In the genomic region with DNA sequence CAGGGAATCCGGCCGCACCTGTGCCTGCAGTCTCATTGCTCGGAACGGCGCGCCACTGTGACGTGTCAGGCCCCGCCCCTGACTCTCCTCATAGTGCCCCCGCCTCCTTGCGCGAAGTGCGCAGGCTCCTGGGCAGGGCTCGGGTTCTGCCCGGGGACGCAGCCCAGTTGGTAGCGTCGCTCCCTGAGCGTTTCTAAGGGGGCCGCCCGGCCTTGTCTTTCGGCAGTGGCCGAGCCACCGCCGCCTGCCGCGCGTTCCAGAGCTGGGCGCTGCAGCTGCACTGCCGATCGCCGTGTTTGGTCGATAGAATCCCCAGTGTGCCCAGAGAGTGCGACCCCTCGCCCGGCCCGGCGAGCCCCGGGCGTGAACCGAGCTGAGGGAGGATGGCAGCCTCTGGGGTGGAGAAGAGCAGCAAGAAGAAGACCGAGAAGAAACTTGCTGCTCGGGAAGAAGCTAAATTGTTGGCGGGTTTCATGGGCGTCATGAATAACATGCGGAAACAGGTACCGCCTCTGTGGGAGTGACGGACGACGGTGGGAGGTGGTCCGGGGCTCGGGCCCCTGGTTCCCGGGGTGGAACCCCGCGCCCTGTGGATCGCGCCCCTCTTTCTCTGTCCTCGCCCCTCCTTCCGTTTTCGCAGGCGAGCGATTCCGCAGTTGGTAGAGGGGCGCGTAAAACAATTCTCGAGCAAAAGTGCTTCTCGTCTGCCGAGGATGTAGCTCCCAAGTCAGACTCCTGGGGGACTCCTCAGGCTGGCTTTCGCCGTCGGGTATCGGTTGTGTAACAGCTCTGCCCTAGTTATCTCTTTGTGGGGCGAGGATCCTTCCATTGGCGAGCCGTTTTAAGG, we compare ENCODE assay signal across 1 cellular context.
TF ChIP-seq lines count a peak whose summit lies in the region.

Gene KLHL7 (plus strand): TSS at position 142 of the 847 bp plus-strand sequence. CDS start 242 bp downstream, at position 384.

TF ChIP-seq in GM12878, 131 proteins besides CTCF, POLR2A, EP300 and RAD21 (continued from another document and continues in another):
- TF ChIP-seq CREM (IDR thresholded peaks at IDR 0.05; ENCODE audit: low read depth) (peak; percentile 98), EZH2 (IDR thresholded peaks at IDR 0.05; ENCODE audit: borderline replicate concordance, control insufficient read depth, low read depth, low read length) (no peak), TCF7 (IDR thresholded peaks at IDR 0.05; ENCODE audit: borderline replicate concordance) (no peak), ELK1 (IDR thresholded peaks at IDR 0.05; ENCODE audit: low read depth, low read length) (no peak), SMARCA5 (IDR thresholded peaks at IDR 0.05) (no peak), STAT3 (IDR thresholded peaks at IDR 0.05; ENCODE audit: low read depth, low read length) (no peak), CUX1 (IDR thresholded peaks at IDR 0.05; ENCODE audit: insufficient replicate concordance, low read depth, low read length) (no peak), RAD51 (IDR thresholded peaks at IDR 0.05) (no peak), ZBED1 (IDR thresholded peaks at IDR 0.05; ENCODE audit: borderline replicate concordance) (no peak), ATF2 (IDR thresholded peaks at IDR 0.05; ENCODE audit: low read length) (no peak), GABPA (IDR thresholded peaks at IDR 0.05; ENCODE audit: low read depth) (no peak), RBBP5 (conservative IDR thresholded peaks at IDR 0.05) (no peak), ETV6 (conservative IDR thresholded peaks at IDR 0.05 in 1 of 2, IDR thresholded peaks at IDR 0.05 in 1 of 2; ENCODE audit: borderline replicate concordance in 1 of 2, low read depth in 1 of 2) (no peak; a peak in 1 of 4 replicates), MEF2B (IDR thresholded peaks at IDR 0.05; ENCODE audit: partially characterized antibody, poor library complexity, severe bottlenecking) (no peak), SREBF2 (IDR thresholded peaks at IDR 0.05; ENCODE audit: low read length) (no peak), NR2C1 (IDR thresholded peaks at IDR 0.05) (no peak), IKZF2 (IDR thresholded peaks at IDR 0.05) (no peak; a peak in 1 of 4 replicates), BCLAF1 (IDR thresholded peaks at IDR 0.05) (no peak), HDAC6 (IDR thresholded peaks at IDR 0.05; ENCODE audit: unreplicated experiment) (no peak), ZSCAN29 (IDR thresholded peaks at IDR 0.05) (no peak), NFIC (IDR thresholded peaks at IDR 0.05; ENCODE audit: low read depth, low read length) (no peak), HDGF (IDR thresholded peaks at IDR 0.05) (no peak), JUNB (IDR thresholded peaks at IDR 0.05) (0 out of 2 replicates have a peak, but pooled peaks have one; percentile 5), E4F1 (IDR thresholded peaks at IDR 0.05; ENCODE audit: borderline replicate concordance, partially characterized antibody) (no peak), CBX5 (IDR thresholded peaks at IDR 0.05; ENCODE audit: low read depth) (no peak), FOXM1 (IDR thresholded peaks at IDR 0.05; ENCODE audit: low read depth, low read length) (no peak), SMAD1 (IDR thresholded peaks at IDR 0.05; ENCODE audit: low read depth, partially characterized antibody) (no peak), ZNF24 (IDR thresholded peaks at IDR 0.05) (no peak)
- TF ChIP-seq, protein P1, sequence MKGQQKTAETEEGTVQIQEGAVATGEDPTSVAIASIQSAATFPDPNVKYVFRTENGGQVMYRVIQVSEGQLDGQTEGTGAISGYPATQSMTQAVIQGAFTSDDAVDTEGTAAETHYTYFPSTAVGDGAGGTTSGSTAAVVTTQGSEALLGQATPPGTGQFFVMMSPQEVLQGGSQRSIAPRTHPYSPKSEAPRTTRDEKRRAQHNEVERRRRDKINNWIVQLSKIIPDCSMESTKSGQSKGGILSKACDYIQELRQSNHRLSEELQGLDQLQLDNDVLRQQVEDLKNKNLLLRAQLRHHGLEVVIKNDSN (IDR thresholded peaks at IDR 0.05; ENCODE audit: borderline replicate concordance, extremely low read length, insufficient read depth, low read depth, low read length), result no peak
- TF ChIP-seq, protein P2, sequence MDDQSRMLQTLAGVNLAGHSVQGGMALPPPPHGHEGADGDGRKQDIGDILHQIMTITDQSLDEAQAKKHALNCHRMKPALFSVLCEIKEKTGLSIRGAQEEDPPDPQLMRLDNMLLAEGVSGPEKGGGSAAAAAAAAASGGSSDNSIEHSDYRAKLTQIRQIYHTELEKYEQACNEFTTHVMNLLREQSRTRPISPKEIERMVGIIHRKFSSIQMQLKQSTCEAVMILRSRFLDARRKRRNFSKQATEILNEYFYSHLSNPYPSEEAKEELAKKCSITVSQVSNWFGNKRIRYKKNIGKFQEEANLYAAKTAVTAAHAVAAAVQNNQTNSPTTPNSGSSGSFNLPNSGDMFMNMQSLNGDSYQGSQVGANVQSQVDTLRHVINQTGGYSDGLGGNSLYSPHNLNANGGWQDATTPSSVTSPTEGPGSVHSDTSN (IDR thresholded peaks at IDR 0.05; ENCODE audit: insufficient replicate concordance, low read depth, low read length), result no peak
- TF ChIP-seq, protein P3, sequence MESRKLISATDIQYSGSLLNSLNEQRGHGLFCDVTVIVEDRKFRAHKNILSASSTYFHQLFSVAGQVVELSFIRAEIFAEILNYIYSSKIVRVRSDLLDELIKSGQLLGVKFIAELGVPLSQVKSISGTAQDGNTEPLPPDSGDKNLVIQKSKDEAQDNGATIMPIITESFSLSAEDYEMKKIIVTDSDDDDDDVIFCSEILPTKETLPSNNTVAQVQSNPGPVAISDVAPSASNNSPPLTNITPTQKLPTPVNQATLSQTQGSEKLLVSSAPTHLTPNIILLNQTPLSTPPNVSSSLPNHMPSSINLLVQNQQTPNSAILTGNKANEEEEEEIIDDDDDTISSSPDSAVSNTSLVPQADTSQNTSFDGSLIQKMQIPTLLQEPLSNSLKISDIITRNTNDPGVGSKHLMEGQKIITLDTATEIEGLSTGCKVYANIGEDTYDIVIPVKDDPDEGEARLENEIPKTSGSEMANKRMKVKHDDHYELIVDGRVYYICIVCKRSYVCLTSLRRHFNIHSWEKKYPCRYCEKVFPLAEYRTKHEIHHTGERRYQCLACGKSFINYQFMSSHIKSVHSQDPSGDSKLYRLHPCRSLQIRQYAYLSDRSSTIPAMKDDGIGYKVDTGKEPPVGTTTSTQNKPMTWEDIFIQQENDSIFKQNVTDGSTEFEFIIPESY (IDR thresholded peaks at IDR 0.05), result no peak
- TF ChIP-seq, protein P4, sequence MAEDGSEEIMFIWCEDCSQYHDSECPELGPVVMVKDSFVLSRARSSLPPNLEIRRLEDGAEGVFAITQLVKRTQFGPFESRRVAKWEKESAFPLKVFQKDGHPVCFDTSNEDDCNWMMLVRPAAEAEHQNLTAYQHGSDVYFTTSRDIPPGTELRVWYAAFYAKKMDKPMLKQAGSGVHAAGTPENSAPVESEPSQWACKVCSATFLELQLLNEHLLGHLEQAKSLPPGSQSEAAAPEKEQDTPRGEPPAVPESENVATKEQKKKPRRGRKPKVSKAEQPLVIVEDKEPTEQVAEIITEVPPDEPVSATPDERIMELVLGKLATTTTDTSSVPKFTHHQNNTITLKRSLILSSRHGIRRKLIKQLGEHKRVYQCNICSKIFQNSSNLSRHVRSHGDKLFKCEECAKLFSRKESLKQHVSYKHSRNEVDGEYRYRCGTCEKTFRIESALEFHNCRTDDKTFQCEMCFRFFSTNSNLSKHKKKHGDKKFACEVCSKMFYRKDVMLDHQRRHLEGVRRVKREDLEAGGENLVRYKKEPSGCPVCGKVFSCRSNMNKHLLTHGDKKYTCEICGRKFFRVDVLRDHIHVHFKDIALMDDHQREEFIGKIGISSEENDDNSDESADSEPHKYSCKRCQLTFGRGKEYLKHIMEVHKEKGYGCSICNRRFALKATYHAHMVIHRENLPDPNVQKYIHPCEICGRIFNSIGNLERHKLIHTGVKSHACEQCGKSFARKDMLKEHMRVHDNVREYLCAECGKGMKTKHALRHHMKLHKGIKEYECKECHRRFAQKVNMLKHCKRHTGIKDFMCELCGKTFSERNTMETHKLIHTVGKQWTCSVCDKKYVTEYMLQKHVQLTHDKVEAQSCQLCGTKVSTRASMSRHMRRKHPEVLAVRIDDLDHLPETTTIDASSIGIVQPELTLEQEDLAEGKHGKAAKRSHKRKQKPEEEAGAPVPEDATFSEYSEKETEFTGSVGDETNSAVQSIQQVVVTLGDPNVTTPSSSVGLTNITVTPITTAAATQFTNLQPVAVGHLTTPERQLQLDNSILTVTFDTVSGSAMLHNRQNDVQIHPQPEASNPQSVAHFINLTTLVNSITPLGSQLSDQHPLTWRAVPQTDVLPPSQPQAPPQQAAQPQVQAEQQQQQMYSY (CRISPR knock-in tag; IDR thresholded peaks at IDR 0.05), result no peak
